ENCODE assay signal across 11 cellular contexts in the genomic region with DNA sequence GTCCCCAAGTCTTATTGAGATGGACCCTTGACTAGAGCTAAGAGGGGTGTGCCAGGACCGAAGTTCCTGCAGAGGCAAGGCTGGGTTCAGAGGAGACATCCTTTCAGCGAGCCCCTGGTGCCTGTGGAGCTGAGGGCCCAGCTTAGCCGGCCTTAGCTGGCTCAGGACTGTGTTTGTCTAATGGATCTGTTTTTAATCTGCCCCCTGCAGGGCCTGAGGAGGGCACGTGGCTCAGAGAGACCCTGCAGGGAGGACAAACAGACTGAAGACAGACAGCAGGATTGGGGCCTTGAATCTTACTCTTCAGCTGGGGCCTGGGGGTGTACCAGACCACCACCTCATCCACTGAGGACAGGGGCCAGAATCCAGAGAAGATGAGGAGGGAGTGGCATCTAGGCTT. TPM values are rescaled to one million over a fixed set of nuclear protein-coding genes. Genes with fewer than 3 reads are reported as not detected.
DNase-seq lines count a peak whose midpoint lies in the region; ATAC-seq and TF ChIP-seq lines count a peak whose summit lies in the region.
"Had no signal": no experiment of that assay in that cellular context is flagged by ENCODE, and none has a peak within 500 bp of the region (broad histone marks: within the 10 kb centered on the region; RNA-seq: fewer than 3 reads in every experiment).

No MANE protein-coding gene starts in this region.

- POLR2A ChIA-PET in MCF 10A (lab: Yijun Ruan, JAX) (interaction anchor here (0.7 to 1.9 kb wide), 2 partner anchors 14 to 42 kb away, joined by 3 to 5 read pairs; no protein-coding TSS in a partner anchor), SK-N-SH (lab: Yijun Ruan, JAX) (interaction anchor here (1.6 to 5.3 kb wide), 3 partner anchors 9 to 27 kb away, joined by 5 to 57 read pairs (median 6); a partner anchor contains a TSS)

- no peaks in the 10 kb centered on the region for H4K20me1 ChIP-seq in SK-N-SH (ENCODE audit: insufficient read depth)
- H4K20me1 ChIP-seq: BLaER1 had no signal

- H3K27ac ChIP-seq in breast epithelium (peak overlapping the region; percentile 92 to 94), SK-N-SH (ENCODE audit: low read depth in 2 of 2, low read length in 1 of 2) (peak overlapping the region in 1 of 2 experiments; percentile 98; a peak in 2 of 4 replicates), vagina (peak overlapping the region; percentile 95)
- H3K27ac ChIP-seq: BLaER1 had no signal

- TF ChIP-seq EP300 in SK-N-SH (IDR thresholded peaks at IDR 0.05; ENCODE audit: borderline replicate concordance in 1 of 2, low read depth in 1 of 2, low read length in 1 of 2), result no peak

- DNase-seq in breast epithelium (ENCODE audit: low spot score in 2 of 2) (no peak), MCF 10A (ENCODE audit: unreplicated experiment) (no peak), SK-N-SH (peak; percentile 72), vagina (ENCODE audit: extremely low spot score in 2 of 2) (no peak), T-helper 2 cell (no peak)
- DNase-seq: activated CD4-positive, alpha-beta T cell treated with anti-CD3 and anti-CD28 coated beads for 1 hour; activated naive CD4-positive, alpha-beta T cell treated with anti-CD3 and anti-CD28 coated beads for 36 hours had no signal

- H3K4me3 ChIP-seq in breast epithelium, result peak overlapping the region in 2 of 3 donors; percentile 54 to 72
- H3K4me3 ChIP-seq in SK-N-SH (ENCODE audit: low read depth in 2 of 2, low read length in 1 of 2), result peak overlapping the region in 1 of 2 experiments; percentile 54; a peak in 2 of 4 replicates
- peak overlapping the region; percentile 81; the same call in 1 of the 2 replicates for H3K4me3 ChIP-seq in iPS-18c (ENCODE audit: insufficient read depth, low read depth, low read length)
- H3K4me3 ChIP-seq in vagina, result peak overlapping the region; percentile 11 to 51
- H3K4me3 ChIP-seq: BLaER1 had no signal

- H3K4me1 Mint-ChIP-seq in MCF 10A (ENCODE audit: insufficient read depth, unreplicated experiment), result peaks cover 25% of the 10 kb centered on the region

- no peak for ATAC-seq in HG02884 (IDR thresholded peaks at IDR 0.05; ENCODE audit: unreplicated experiment)
- no peak for ATAC-seq in GM21381 (IDR thresholded peaks at IDR 0.05; ENCODE audit: unreplicated experiment)

- no peaks in the 10 kb centered on the region for H3K79me2 ChIP-seq in SK-N-SH (ENCODE audit: insufficient read depth)

- H3K4me2 ChIP-seq in SK-N-SH, result peak overlapping the region; percentile 89; the same call in 1 of the 2 replicates
- H3K4me2 ChIP-seq: BLaER1 had no signal

- TF ChIP-seq POLR2A in breast epithelium (IDR thresholded peaks at IDR 0.05) (no peak), vagina (IDR thresholded peaks at IDR 0.05) (no peak)

- no peaks in the 10 kb centered on the region for H3K27me3 Mint-ChIP-seq in MCF 10A (ENCODE audit: insufficient read depth, unreplicated experiment)

- H3K9me3 Mint-ChIP-seq in MCF 10A (ENCODE audit: unreplicated experiment), result no peaks in the 10 kb centered on the region
- H3K9me3 Mint-ChIP-seq: activated naive CD4-positive, alpha-beta T cell treated with anti-CD3 and anti-CD28 coated beads for 36 hours had no signal

- peaks cover 30 to 38% of the 10 kb centered on the region in 2 donors for H3K4me1 ChIP-seq in breast epithelium
- peaks cover 52 to 75% of the 10 kb centered on the region in 2 experiments for H3K4me1 ChIP-seq in SK-N-SH (ENCODE audit: control insufficient read depth in 1 of 2, insufficient read depth in 2 of 2, low read depth in 1 of 2, low read length in 1 of 2)
- peaks cover 60% of the 10 kb centered on the region for H3K4me1 ChIP-seq in vagina

- H3K27me3 ChIP-seq in breast epithelium (no peaks in the 10 kb centered on the region), SK-N-SH (ENCODE audit: insufficient read depth) (no peaks in the 10 kb centered on the region), vagina (no peaks in the 10 kb centered on the region)

- H3K9me2 ChIP-seq in SK-N-SH, result no peaks in the 10 kb centered on the region

- H2AFZ ChIP-seq in SK-N-SH (ENCODE audit: low read depth), result no peak overlapping the region

- H3K9ac ChIP-seq in SK-N-SH, result no peak overlapping the region
- H3K9ac ChIP-seq: BLaER1 had no signal

- H3F3A ChIP-seq in SK-N-SH (replicated peaks; ENCODE audit: insufficient read depth), result peaks cover 20% of the 10 kb centered on the region

- intact Hi-C loops in breast epithelium (cut with DNase I; ENCODE audit: low total_unique reads) (no loop called here), MCF 10A (cut with micrococcal nuclease) (no loop called here), vagina (cut with DNase I) (loop anchor here (2.0 kb wide), 1 partner anchor 23 kb away; no protein-coding TSS in a partner anchor)

- BruUV-seq in MCF 10A (replicated peaks; lab: Mats Ljungman, UMichigan), result no TSS peak

- WGBS in SK-N-SH (ENCODE audit: low lambda C conversion rate), result 32% methylated on average over 4 of the region's 4 CpGs

- TF ChIP-seq RAD21 in SK-N-SH (IDR thresholded peaks at IDR 0.05; ENCODE audit: low read length), result peak; percentile 13; the same call in 1 of the 2 replicates

- no peak overlapping the region for H3K27ac Mint-ChIP-seq in MCF 10A (ENCODE audit: low read depth, unreplicated experiment)
- H3K27ac Mint-ChIP-seq: activated naive CD4-positive, alpha-beta T cell treated with anti-CD3 and anti-CD28 coated beads for 36 hours had no signal

- peaks cover 6% of the 10 kb centered on the region for H3K36me3 Mint-ChIP-seq in MCF 10A (ENCODE audit: insufficient read depth, unreplicated experiment)

- CTCF ChIA-PET in MCF 10A (lab: Yijun Ruan, JAX), result interaction anchor here (0.9 to 47.2 kb wide), 4 partner anchors 8 to 77 kb away, joined by 5 to 2415 read pairs (median 1210); a partner anchor contains a TSS
- CTCF ChIA-PET in SK-N-SH (lab: Yijun Ruan, JAX), result interaction anchor here (1.3 to 45.5 kb wide), 4 partner anchors 8 to 156 kb away, joined by 3 to 2702 read pairs (median 1353); a partner anchor contains a TSS

- TF ChIP-seq CTCF in breast epithelium (IDR thresholded peaks at IDR 0.05) (no peak), MCF 10A (IDR thresholded peaks at IDR 0.05; ENCODE audit: unreplicated experiment) (no peak), SK-N-SH (IDR thresholded peaks at IDR 0.05) (0 out of 2 replicates have a peak, but pooled peaks have one; percentile 17), vagina (IDR thresholded peaks at IDR 0.05) (no peak)

- H3K9me3 ChIP-seq in breast epithelium (no peaks in the 10 kb centered on the region), SK-N-SH (no peaks in the 10 kb centered on the region), iPS-18c (ENCODE audit: control insufficient read depth, insufficient read depth, low read length) (no peaks in the 10 kb centered on the region), vagina (no peaks in the 10 kb centered on the region)
- H3K9me3 ChIP-seq: BLaER1 had no signal

- no peak overlapping the region for H3K4me3 Mint-ChIP-seq in MCF 10A (ENCODE audit: unreplicated experiment)
- H3K4me3 Mint-ChIP-seq: activated naive CD4-positive, alpha-beta T cell treated with anti-CD3 and anti-CD28 coated beads for 36 hours had no signal

- H3K36me3 ChIP-seq in breast epithelium, result no peaks in the 10 kb centered on the region
- H3K36me3 ChIP-seq in SK-N-SH (replicated peaks in 1 of 2; ENCODE audit: control insufficient read depth in 1 of 2, insufficient read depth in 2 of 2, low read length in 1 of 2), result peaks cover 0 to 18% of the 10 kb centered on the region in 2 experiments
- no peaks in the 10 kb centered on the region for H3K36me3 ChIP-seq in vagina
- H3K36me3 ChIP-seq: BLaER1 had no signal

TF ChIP-seq in SK-N-SH, 30 proteins besides CTCF, POLR2A, EP300 and RAD21:
- TF ChIP-seq, protein P1, sequence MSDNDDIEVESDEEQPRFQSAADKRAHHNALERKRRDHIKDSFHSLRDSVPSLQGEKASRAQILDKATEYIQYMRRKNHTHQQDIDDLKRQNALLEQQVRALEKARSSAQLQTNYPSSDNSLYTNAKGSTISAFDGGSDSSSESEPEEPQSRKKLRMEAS (IDR thresholded peaks at IDR 0.05; ENCODE audit: low read depth), result 0 out of 2 replicates have a peak, but pooled peaks have one; percentile 26
- TF ChIP-seq TCF12 (IDR thresholded peaks at IDR 0.05), result peak; percentile 49
- TF ChIP-seq NRF1 (IDR thresholded peaks at IDR 0.05; ENCODE audit: low read depth, low read length), result no peak
- TF ChIP-seq MXI1 (IDR thresholded peaks at IDR 0.05; ENCODE audit: low read depth, low read length), result peak; percentile 58; the same call in 1 of the 2 replicates

RNA-seq across cellular contexts. Expression of a gene that starts 1.6 kb away (rescaled TPM):
- 10 to 100 TPM in 2 of 3 donors, 1 to 10 TPM in 1; 4.2 to 61.6 (median 28.2) TPM for total RNA-seq in breast epithelium
- 0.98 and 1.9 TPM in 2 replicates for total RNA-seq in MCF 10A (2022)
- 13.3 and 42.1 TPM in 2 replicates for polyA plus RNA-seq in SK-N-SH (2012; rRNA removed)
- 27.0 TPM in 2 replicates for polyA plus RNA-seq in SK-N-SH (2012; cell fraction: cytosol; rRNA removed)
- polyA plus RNA-seq in SK-N-SH (2012; cell fraction: nucleus; rRNA removed), result 21.2 and 48.9 TPM in 2 replicates
- 97.7 TPM for total RNA-seq in vagina

RNA-seq across cellular contexts. Expression of a gene that starts 24.5 kb away (rescaled TPM):
- total RNA-seq in breast epithelium (10 to 100 TPM; 15.5 to 41.3 (median 30.2) TPM), MCF 10A (2022) (46.0 and 68.9 TPM in 2 replicates), vagina (17.7 TPM)
- 20.1 and 21.2 TPM in 2 replicates for polyA plus RNA-seq in SK-N-SH (2012; rRNA removed)
- polyA plus RNA-seq in SK-N-SH (2012; cell fraction: cytosol; rRNA removed), result 10.7 and 14.0 TPM in 2 replicates
- 51.7 and 72.4 TPM in 2 replicates for polyA plus RNA-seq in SK-N-SH (2012; cell fraction: nucleus; rRNA removed)

RNA-seq across cellular contexts. Expression of a gene that starts 24.8 kb away (rescaled TPM):
- total RNA-seq in breast epithelium (10 to 100 TPM; 13.6 to 25.2 (median 21.0) TPM), MCF 10A (2022) (49.9 and 57.5 TPM in 2 replicates), vagina (12.8 TPM)
- 31.6 and 44.3 TPM in 2 replicates for polyA plus RNA-seq in SK-N-SH (2012; rRNA removed)
- polyA plus RNA-seq in SK-N-SH (2012; cell fraction: cytosol; rRNA removed), result 28.2 and 36.0 TPM in 2 replicates
- 22.9 and 32.5 TPM in 2 replicates for polyA plus RNA-seq in SK-N-SH (2012; cell fraction: nucleus; rRNA removed)

RNA-seq across cellular contexts. Expression of a gene that starts 26.5 kb away (rescaled TPM):
- 10 to 100 TPM in 2 of 3 donors, 1 to 10 TPM in 1; 9.9 to 28.5 (median 14.9) TPM for total RNA-seq in breast epithelium
- not detected in 2 replicates for total RNA-seq in MCF 10A (2022)
- polyA plus RNA-seq in SK-N-SH (2012; rRNA removed), result 12.6 and 15.8 TPM in 2 replicates
- polyA plus RNA-seq in SK-N-SH (2012; cell fraction: cytosol; rRNA removed), result 10.5 and 12.5 TPM in 2 replicates
- polyA plus RNA-seq in SK-N-SH (2012; cell fraction: nucleus; rRNA removed), result 28.7 and 40.4 TPM in 2 replicates
- 16.0 TPM for total RNA-seq in vagina
- total RNA-seq: activated naive CD4-positive, alpha-beta T cell treated with anti-CD3 and anti-CD28 coated beads for 36 hours had no signal

RNA-seq across cellular contexts. Expression of a gene that starts 37.1 kb away (rescaled TPM):
- total RNA-seq in breast epithelium, result 10 to 100 TPM; 36.6 to 63.9 (median 63.8) TPM
- 233 and 261 TPM in 2 replicates for total RNA-seq in MCF 10A (2022)
- 149 and 171 TPM in 2 replicates for polyA plus RNA-seq in SK-N-SH (2012; rRNA removed)
- polyA plus RNA-seq in SK-N-SH (2012; cell fraction: cytosol; rRNA removed), result 141 and 142 TPM in 2 replicates
- polyA plus RNA-seq in SK-N-SH (2012; cell fraction: nucleus; rRNA removed), result 99.8 and 109 TPM in 2 replicates
- total RNA-seq in vagina, result 40.0 TPM
